ENCODE assay signal across 12 cellular contexts in the genomic region with DNA sequence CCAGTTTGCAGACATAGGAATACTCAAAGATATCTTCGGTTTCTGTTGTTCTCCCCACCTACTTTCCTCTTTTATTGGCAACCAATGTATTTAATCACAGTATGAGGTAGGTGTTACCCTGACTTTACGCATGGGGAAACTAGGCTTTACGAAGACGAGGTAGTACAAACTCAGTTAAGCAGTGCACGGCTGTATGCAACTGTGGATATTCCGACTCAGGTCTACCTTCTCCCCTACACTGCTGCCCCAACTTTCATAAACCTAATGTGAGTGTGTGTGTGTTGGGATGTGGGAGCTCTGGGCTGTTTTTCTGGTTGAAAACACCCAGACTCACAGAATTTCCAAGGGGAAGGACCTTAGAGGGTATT. TPM values are rescaled to one million over a fixed set of nuclear protein-coding genes. Genes with fewer than 3 reads are reported as not detected.
DNase-seq lines count a peak whose midpoint lies in the region; ATAC-seq and TF ChIP-seq lines count a peak whose summit lies in the region.
"Had no signal": no experiment of that assay in that cellular context is flagged by ENCODE, and none has a peak within 500 bp of the region (broad histone marks: within the 10 kb centered on the region; RNA-seq: fewer than 3 reads in every experiment).

No MANE protein-coding gene starts in this region.

- no peak overlapping the region for H2BK120ac ChIP-seq in mesendoderm (ENCODE audit: low read depth, low read length)

- H2BK5ac ChIP-seq in mesendoderm (ENCODE audit: low read length) = no peak overlapping the region

- peak overlapping the region; percentile 88 for H3K27ac Mint-ChIP-seq in stimulated activated naive CD8-positive, alpha-beta T cell treated with anti-CD3 and anti-CD28 coated beads, Interleukin-15, Interleukin-2, amounts not matched to agents 100 ng/mL and 50 ng/mL, for 24 hours
- H3K27ac Mint-ChIP-seq in activated naive CD8-positive, alpha-beta T cell treated with anti-CD3 and anti-CD28 coated beads, Interleukin-2, amount 50 U/mL, for 24 hours = peak overlapping the region; percentile 88

- peaks cover 5% of the 10 kb centered on the region for H3K36me3 Mint-ChIP-seq in stimulated activated naive CD8-positive, alpha-beta T cell treated with anti-CD3 and anti-CD28 coated beads, Interleukin-15, Interleukin-2, amounts not matched to agents 100 ng/mL and 50 ng/mL, for 24 hours (ENCODE audit: low read depth)
- peaks cover 5% of the 10 kb centered on the region for H3K36me3 Mint-ChIP-seq in activated naive CD8-positive, alpha-beta T cell treated with anti-CD3 and anti-CD28 coated beads, Interleukin-2, amount 50 U/mL, for 24 hours (ENCODE audit: low read depth)

- peaks cover 23% of the 10 kb centered on the region for H3K4me1 Mint-ChIP-seq in stimulated activated naive CD8-positive, alpha-beta T cell treated with anti-CD3 and anti-CD28 coated beads, Interleukin-15, Interleukin-2, amounts not matched to agents 100 ng/mL and 50 ng/mL, for 24 hours (ENCODE audit: low read depth)
- H3K4me1 Mint-ChIP-seq in activated naive CD8-positive, alpha-beta T cell treated with anti-CD3 and anti-CD28 coated beads, Interleukin-2, amount 50 U/mL, for 24 hours = peaks cover 19% of the 10 kb centered on the region

- H3K4me3 ChIP-seq in mesendoderm (ENCODE audit: low read length) (no peak overlapping the region), testis (no peak overlapping the region), gastroesophageal sphincter (no peak overlapping the region)

- H3K4ac ChIP-seq in mesendoderm (ENCODE audit: low read depth, low read length) = peak overlapping the region; percentile 22

- TF ChIP-seq CTCF in testis (IDR thresholded peaks at IDR 0.05) = no peak
- TF ChIP-seq CTCF in gastroesophageal sphincter (IDR thresholded peaks at IDR 0.05) = no peak

- no peak overlapping the region for H4K8ac ChIP-seq in mesendoderm (ENCODE audit: low read depth, low read length)

- no peak overlapping the region for H3K4me2 ChIP-seq in mesendoderm (ENCODE audit: low read length)

- H3K56ac ChIP-seq in mesendoderm (ENCODE audit: low read length) = peak overlapping the region; percentile 93

- DNase-seq in stimulated activated naive CD8-positive, alpha-beta T cell treated with anti-CD3 and anti-CD28 coated beads, Interleukin-15, Interleukin-2, amounts not matched to agents 100 U/mL and 50 U/mL, for 24 hours = no peak
- no peak for DNase-seq in activated naive CD8-positive, alpha-beta T cell treated with anti-CD3 and anti-CD28 coated beads, Interleukin-2, amount 50 U/mL, for 24 hours
- no peak for DNase-seq in mesendoderm
- no peak for DNase-seq in testis
- no peak for DNase-seq in SKM-1 treated with dmso at 0.1 percent for 144 hours (lab: John Stamatoyannopoulos, UW; ENCODE audit: unreplicated experiment)
- DNase-seq: activated gamma-delta T cell treated with Interleukin-2 at 50 U/mL for 16 hours; left lung; stimulated activated CD4-positive, alpha-beta T cell treated with anti-CD3 and anti-CD28 coated beads, Interleukin-15, amount 100 ng/mL, for 24 hours; SW 1271 had no signal

- TF ChIP-seq POLR2A in testis (IDR thresholded peaks at IDR 0.05) = no peak
- TF ChIP-seq POLR2A in gastroesophageal sphincter (IDR thresholded peaks at IDR 0.05) = no peak
- no peak for TF ChIP-seq POLR2A in GM18505 (IDR thresholded peaks at IDR 0.05; ENCODE audit: borderline replicate concordance, extremely low read depth, insufficient read depth, insufficient read length)

- H3K36me3 ChIP-seq in mesendoderm (ENCODE audit: control insufficient read depth, insufficient read depth, low read length) = no peaks in the 10 kb centered on the region
- H3K36me3 ChIP-seq in testis (ENCODE audit: low read depth, missing control alignments) = no peaks in the 10 kb centered on the region
- no peaks in the 10 kb centered on the region for H3K36me3 ChIP-seq in gastroesophageal sphincter
- H3K36me3 ChIP-seq: left lung had no signal

- H3K79me1 ChIP-seq in mesendoderm (ENCODE audit: low read length) = peaks cover 11% of the 10 kb centered on the region

- H3K9ac ChIP-seq in mesendoderm (ENCODE audit: low read length) = no peak overlapping the region

- peaks cover 30% of the 10 kb centered on the region for H3K79me2 ChIP-seq in mesendoderm (ENCODE audit: control insufficient read depth, insufficient read depth, low read length)

- H3K4me3 Mint-ChIP-seq in stimulated activated naive CD8-positive, alpha-beta T cell treated with anti-CD3 and anti-CD28 coated beads, Interleukin-15, Interleukin-2, amounts not matched to agents 100 ng/mL and 50 ng/mL, for 24 hours = peak overlapping the region; percentile 85
- H3K4me3 Mint-ChIP-seq in activated naive CD8-positive, alpha-beta T cell treated with anti-CD3 and anti-CD28 coated beads, Interleukin-2, amount 50 U/mL, for 24 hours = peak overlapping the region; percentile 82

- no peak overlapping the region for H2AK5ac ChIP-seq in mesendoderm (ENCODE audit: low read length)

- H3K27ac ChIP-seq in mesendoderm (ENCODE audit: low read depth, low read length) (peak overlapping the region; percentile 75), testis (no peak overlapping the region), gastroesophageal sphincter (no peak overlapping the region)

- H3K18ac ChIP-seq in mesendoderm (ENCODE audit: low read length) = peak overlapping the region; percentile 10

- H3K9me3 ChIP-seq in testis = no peaks in the 10 kb centered on the region
- H3K9me3 ChIP-seq in gastroesophageal sphincter = no peaks in the 10 kb centered on the region
- H3K9me3 ChIP-seq: left lung had no signal

- H3K27me3 Mint-ChIP-seq in stimulated activated naive CD8-positive, alpha-beta T cell treated with anti-CD3 and anti-CD28 coated beads, Interleukin-15, Interleukin-2, amounts not matched to agents 100 ng/mL and 50 ng/mL, for 24 hours = peaks cover 18% of the 10 kb centered on the region
- H3K27me3 Mint-ChIP-seq in activated naive CD8-positive, alpha-beta T cell treated with anti-CD3 and anti-CD28 coated beads, Interleukin-2, amount 50 U/mL, for 24 hours = peaks cover 23% of the 10 kb centered on the region

- no peaks in the 10 kb centered on the region for H3K9me3 Mint-ChIP-seq in stimulated activated naive CD8-positive, alpha-beta T cell treated with anti-CD3 and anti-CD28 coated beads, Interleukin-15, Interleukin-2, amounts not matched to agents 100 ng/mL and 50 ng/mL, for 24 hours
- H3K9me3 Mint-ChIP-seq in activated naive CD8-positive, alpha-beta T cell treated with anti-CD3 and anti-CD28 coated beads, Interleukin-2, amount 50 U/mL, for 24 hours = no peaks in the 10 kb centered on the region

- intact Hi-C loops in testis (cut with DNase I; ENCODE audit: low total_unique reads) = no loop called here

- H2BK15ac ChIP-seq in mesendoderm (replicated peaks; ENCODE audit: low read depth) = no peak overlapping the region

- H4K5ac ChIP-seq in mesendoderm (ENCODE audit: low read length) = no peak overlapping the region

- no peak for TF ChIP-seq EP300 in gastroesophageal sphincter (IDR thresholded peaks at IDR 0.05)

- no peak overlapping the region for H3K23ac ChIP-seq in mesendoderm (ENCODE audit: low read length)

- no CpG with 5 or more reads among the region's 6 CpGs for WGBS in mesendoderm (ENCODE audit: extremely low coverage, insufficient coverage, low lambda C conversion rate)
- WGBS in testis, 2 donors = 55 to 77% methylated on average over 6 of the region's 6 CpGs
- WGBS in gastroesophageal sphincter (ENCODE audit: low coverage in 1 of 2), 2 donors = 80 to 90% methylated on average over 6 of the region's 6 CpGs

- no peak for ATAC-seq in stimulated activated naive CD8-positive, alpha-beta T cell treated with anti-CD3 and anti-CD28 coated beads, Interleukin-15, Interleukin-2, amounts not matched to agents 100 U/mL and 50 U/mL, for 24 hours
- no peak for ATAC-seq in activated naive CD8-positive, alpha-beta T cell treated with anti-CD3 and anti-CD28 coated beads, Interleukin-2, amount 50 U/mL, for 24 hours
- no peak for ATAC-seq in gastroesophageal sphincter
- ATAC-seq in GM18505 (IDR thresholded peaks at IDR 0.05; ENCODE audit: unreplicated experiment) = no peak

- H3K27me3 ChIP-seq in mesendoderm (ENCODE audit: insufficient read depth, low read length, poor library complexity) (no peaks in the 10 kb centered on the region), testis (no peaks in the 10 kb centered on the region), gastroesophageal sphincter (no peaks in the 10 kb centered on the region)

- H3K4me1 ChIP-seq in mesendoderm (ENCODE audit: control insufficient read depth, low read depth, low read length) (peaks cover 19% of the 10 kb centered on the region), testis (peaks cover 18% of the 10 kb centered on the region), gastroesophageal sphincter (peaks cover 0 to 26% (median 4%) of the 10 kb centered on the region in 3 donors)

RNA-seq across cellular contexts. Expression of a gene that starts 1.2 kb away (rescaled TPM):
- 30.6 TPM for polyA plus RNA-seq in mesendoderm (2013, experiment 1 of 2)
- polyA plus RNA-seq in mesendoderm (2013, experiment 2 of 2) = 32.9 TPM
- 10 to 100 TPM; 46.6 to 80.6 TPM for total RNA-seq in testis
- 38.8 TPM for polyA plus RNA-seq in testis (ENCODE audit: insufficient read depth, low read depth, low replicate concordance)
- total RNA-seq in gastroesophageal sphincter = 1 to 10 TPM; 3.8 to 8.6 (median 5.4) TPM

RNA-seq across cellular contexts. Expression of a gene that starts 51.9 kb away (rescaled TPM):
- 19.7 TPM for polyA plus RNA-seq in mesendoderm (2013, experiment 1 of 2)
- polyA plus RNA-seq in mesendoderm (2013, experiment 2 of 2) = 19.1 TPM
- 10 to 100 TPM; 32.0 to 45.4 TPM for total RNA-seq in testis
- polyA plus RNA-seq in testis (ENCODE audit: insufficient read depth, low read depth, low replicate concordance) = 44.9 TPM
- 10 to 100 TPM in 2 of 4 donors, 1 to 10 TPM in 2; 5.8 to 13.7 (median 9.4) TPM for total RNA-seq in gastroesophageal sphincter

Comparison
In these comparisons a context has a peak if more than half of its experiments do, and no peak if none do; other contexts are left out.
1. RNA of a gene that starts 1.2 kb away (total RNA-seq): 46.6 to 80.6 TPM in testis; 3.8 to 8.6 TPM in gastroesophageal sphincter; every median in the first group is over 4 times any median in the second.